ENCODE assay signal across 8 cellular contexts in the genomic region with DNA sequence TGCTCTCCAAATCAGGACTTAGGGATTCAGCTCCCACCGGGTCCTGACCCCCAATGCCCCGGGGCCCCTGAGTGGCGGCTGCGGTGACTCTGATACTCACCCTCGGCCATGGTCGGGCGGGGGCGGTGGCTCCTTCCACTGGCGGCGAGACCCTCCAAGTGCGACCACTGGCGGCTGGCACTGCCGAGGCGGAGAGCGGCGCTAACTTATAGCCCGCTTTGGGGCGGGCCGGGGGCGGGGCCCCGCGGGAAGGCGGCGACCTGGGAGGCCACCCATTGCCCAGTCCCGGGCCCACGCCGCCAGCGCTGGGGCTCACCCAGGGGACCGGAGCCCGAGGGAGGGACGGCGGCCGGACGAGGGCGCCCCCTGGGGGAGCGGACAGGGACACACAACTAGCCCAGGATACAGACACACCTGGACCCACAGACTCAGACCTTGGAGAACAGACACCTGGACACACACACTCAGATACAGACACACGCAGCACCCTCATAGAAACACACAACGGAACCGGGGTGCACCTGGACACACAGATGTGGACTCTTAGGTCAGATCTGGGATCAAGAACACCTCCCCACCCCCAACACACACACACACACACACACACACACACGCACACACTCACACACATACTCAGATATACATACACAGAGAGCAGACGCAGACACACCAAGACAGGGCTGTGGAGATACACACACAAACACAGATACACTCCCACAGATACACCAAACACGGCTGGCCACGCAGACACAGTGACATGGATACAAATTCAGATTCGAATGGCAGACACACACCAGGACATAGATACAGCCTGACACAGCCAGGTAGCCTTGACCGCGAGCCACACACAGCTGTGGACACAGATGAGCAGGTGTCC. TPM values are rescaled to one million over a fixed set of nuclear protein-coding genes. Genes with fewer than 3 reads are reported as not detected.
DNase-seq lines count a peak whose midpoint lies in the region; ATAC-seq, FAIRE-seq and TF ChIP-seq lines count a peak whose summit lies in the region.

Gene TGM2 (minus strand): TSS at position 182 of the 877 bp plus-strand sequence. CDS start 72 bp downstream, at position 110.

- H3K4me3 ChIP-seq in AG09309 (ENCODE audit: control insufficient read depth, low read depth, low read length): peak within 1 kb of the TSS; percentile 49
- peak within 1 kb of the TSS; percentile 59 to 66 for H3K4me3 ChIP-seq in right atrium auricular region
- peak within 1 kb of the TSS; percentile 60 for H3K4me3 ChIP-seq in retinal pigment epithelial cell (ENCODE audit: low read length)

- peaks cover 0 to 69% of the 10 kb centered on the region in 2 donors for H3K4me1 ChIP-seq in right atrium auricular region

- H3K36me3 ChIP-seq in right atrium auricular region: peaks cover 16% of the 10 kb centered on the region

- peak within 1 kb of the TSS; percentile 90 to 96 for H3K27ac ChIP-seq in right atrium auricular region

- DNase-seq in AG09309 (ENCODE audit: low read depth) (no peak), HTR-8/SVneo (ENCODE audit: insufficient read length, low spot score) (peak; percentile 92), SK-N-DZ (ENCODE audit: low spot score) (peak; percentile 71), amniotic stem cell (lab: John Stamatoyannopoulos, UW) (peak; percentile 46), right atrium auricular region (ENCODE audit: low spot score) (peak; percentile 86), retinal pigment epithelial cell (ENCODE audit: low read depth) (peak; percentile 36)

- TF ChIP-seq CTCF in AG09309 (IDR thresholded peaks at IDR 0.05; ENCODE audit: control insufficient read depth, insufficient read depth, low read depth, low read length, missing control alignments) (peak; percentile 78), right atrium auricular region (IDR thresholded peaks at IDR 0.05) (peak; percentile 89 to 95), retinal pigment epithelial cell (conservative IDR thresholded peaks at IDR 0.05; ENCODE audit: low read depth, low read length) (peak; percentile 85)

- ATAC-seq in GM19023 (IDR thresholded peaks at IDR 0.05; ENCODE audit: unreplicated experiment) (peak; percentile 89), HG03442 (IDR thresholded peaks at IDR 0.05; ENCODE audit: unreplicated experiment) (no peak)

- FAIRE-seq in HTR-8/SVneo (lab: Jason Lieb, UNC): peak; percentile 98

- H3K27me3 ChIP-seq in right atrium auricular region: no peaks in the 10 kb centered on the region

- no peaks in the 10 kb centered on the region for H3K9me3 ChIP-seq in right atrium auricular region

RNA-seq across cellular contexts. Expression of gene TGM2, which starts in this region (rescaled TPM):
- polyA plus RNA-seq in SK-N-DZ (2014; cell fraction: cytosol; rRNA removed): 0.56 and 0.81 TPM in 2 replicates
- polyA plus RNA-seq in SK-N-DZ (2014; cell fraction: nucleus; rRNA removed): 0.08 and 0.23 TPM in 2 replicates
- 1,000 to 10,000 TPM in 1 of 2 donors, 100 to 1,000 TPM in 1; 680 to 1,303 TPM for total RNA-seq in right atrium auricular region
